1 cellular context compared by ENCODE assay signal in the genomic region with DNA sequence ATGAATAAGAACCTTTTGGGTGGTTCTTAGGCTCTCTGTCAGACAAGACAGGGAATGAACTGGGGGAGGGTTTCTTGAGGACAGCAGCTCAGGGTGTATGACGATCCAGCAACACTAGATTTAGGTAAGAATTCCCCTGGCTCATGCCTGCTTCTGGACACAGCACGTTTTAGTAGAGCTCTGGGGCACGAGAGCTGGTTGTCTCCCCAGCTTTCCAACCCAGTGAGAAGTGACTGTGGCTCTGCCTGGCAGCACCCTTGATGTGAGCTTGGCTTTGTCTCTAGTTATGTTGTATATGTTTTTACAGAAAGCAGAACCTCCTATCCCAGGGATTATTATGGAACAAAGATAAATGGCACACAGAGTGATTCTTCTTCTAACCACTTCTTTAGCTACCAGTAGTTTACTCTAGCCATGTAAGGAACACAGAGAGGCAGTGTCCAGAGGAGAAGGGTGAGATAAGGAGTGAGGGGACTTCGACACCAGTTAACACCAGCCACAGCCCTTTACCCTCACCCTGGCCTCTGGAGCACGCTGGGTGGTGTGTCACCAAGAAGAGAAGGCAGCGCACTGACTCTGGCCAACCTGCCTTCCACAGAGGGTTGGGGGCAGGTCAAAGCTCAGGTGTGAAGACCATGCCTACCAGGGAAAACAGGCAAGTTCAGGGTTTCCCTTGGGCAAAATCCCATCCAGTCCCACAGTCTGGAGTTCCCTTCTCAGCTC.
TF ChIP-seq lines count a peak whose summit lies in the region.

No MANE protein-coding gene starts in this region.

TF ChIP-seq in HepG2, 621 proteins besides CTCF, POLR2A, EP300 and RAD21 (continued from another document and continues in another):
- TF ChIP-seq, protein P1, sequence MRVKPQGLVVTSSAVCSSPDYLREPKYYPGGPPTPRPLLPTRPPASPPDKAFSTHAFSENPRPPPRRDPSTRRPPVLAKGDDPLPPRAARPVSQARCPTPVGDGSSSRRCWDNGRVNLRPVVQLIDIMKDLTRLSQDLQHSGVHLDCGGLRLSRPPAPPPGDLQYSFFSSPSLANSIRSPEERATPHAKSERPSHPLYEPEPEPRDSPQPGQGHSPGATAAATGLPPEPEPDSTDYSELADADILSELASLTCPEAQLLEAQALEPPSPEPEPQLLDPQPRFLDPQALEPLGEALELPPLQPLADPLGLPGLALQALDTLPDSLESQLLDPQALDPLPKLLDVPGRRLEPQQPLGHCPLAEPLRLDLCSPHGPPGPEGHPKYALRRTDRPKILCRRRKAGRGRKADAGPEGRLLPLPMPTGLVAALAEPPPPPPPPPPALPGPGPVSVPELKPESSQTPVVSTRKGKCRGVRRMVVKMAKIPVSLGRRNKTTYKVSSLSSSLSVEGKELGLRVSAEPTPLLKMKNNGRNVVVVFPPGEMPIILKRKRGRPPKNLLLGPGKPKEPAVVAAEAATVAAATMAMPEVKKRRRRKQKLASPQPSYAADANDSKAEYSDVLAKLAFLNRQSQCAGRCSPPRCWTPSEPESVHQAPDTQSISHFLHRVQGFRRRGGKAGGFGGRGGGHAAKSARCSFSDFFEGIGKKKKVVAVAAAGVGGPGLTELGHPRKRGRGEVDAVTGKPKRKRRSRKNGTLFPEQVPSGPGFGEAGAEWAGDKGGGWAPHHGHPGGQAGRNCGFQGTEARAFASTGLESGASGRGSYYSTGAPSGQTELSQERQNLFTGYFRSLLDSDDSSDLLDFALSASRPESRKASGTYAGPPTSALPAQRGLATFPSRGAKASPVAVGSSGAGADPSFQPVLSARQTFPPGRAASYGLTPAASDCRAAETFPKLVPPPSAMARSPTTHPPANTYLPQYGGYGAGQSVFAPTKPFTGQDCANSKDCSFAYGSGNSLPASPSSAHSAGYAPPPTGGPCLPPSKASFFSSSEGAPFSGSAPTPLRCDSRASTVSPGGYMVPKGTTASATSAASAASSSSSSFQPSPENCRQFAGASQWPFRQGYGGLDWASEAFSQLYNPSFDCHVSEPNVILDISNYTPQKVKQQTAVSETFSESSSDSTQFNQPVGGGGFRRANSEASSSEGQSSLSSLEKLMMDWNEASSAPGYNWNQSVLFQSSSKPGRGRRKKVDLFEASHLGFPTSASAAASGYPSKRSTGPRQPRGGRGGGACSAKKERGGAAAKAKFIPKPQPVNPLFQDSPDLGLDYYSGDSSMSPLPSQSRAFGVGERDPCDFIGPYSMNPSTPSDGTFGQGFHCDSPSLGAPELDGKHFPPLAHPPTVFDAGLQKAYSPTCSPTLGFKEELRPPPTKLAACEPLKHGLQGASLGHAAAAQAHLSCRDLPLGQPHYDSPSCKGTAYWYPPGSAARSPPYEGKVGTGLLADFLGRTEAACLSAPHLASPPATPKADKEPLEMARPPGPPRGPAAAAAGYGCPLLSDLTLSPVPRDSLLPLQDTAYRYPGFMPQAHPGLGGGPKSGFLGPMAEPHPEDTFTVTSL (CRISPR knock-in tag; IDR thresholded peaks at IDR 0.05; ENCODE audit: borderline replicate concordance) = no peak
- TF ChIP-seq SRSF4 (IDR thresholded peaks at IDR 0.05; ENCODE audit: low read depth, low read length, poor library complexity, severe bottlenecking) (no peak), SOX13 (IDR thresholded peaks at IDR 0.05) (no peak), SOX13 (CRISPR knock-in tag; conservative IDR thresholded peaks at IDR 0.05 in 1 of 2, IDR thresholded peaks at IDR 0.05 in 1 of 2) (0 out of 4 replicates have a peak, but pooled peaks of 1 of the 2 experiments have one; percentile 21), ZNF205 (CRISPR knock-in tag; IDR thresholded peaks at IDR 0.05) (no peak), ZNF83 (CRISPR knock-in tag; IDR thresholded peaks at IDR 0.05; ENCODE audit: borderline replicate concordance) (no peak), RFX1 (IDR thresholded peaks at IDR 0.05) (no peak), DNMT1 (CRISPR knock-in tag; IDR thresholded peaks at IDR 0.05) (no peak), ZBTB38 (CRISPR knock-in tag; IDR thresholded peaks at IDR 0.05) (peak; percentile 52; the same call in 1 of the 2 replicates), JDP2 (CRISPR knock-in tag; IDR thresholded peaks at IDR 0.05; ENCODE audit: borderline replicate concordance) (no peak), PRPF4 (IDR thresholded peaks at IDR 0.05; ENCODE audit: low read depth, low read length, poor library complexity, severe bottlenecking) (no peak), ZNF652 (CRISPR knock-in tag; IDR thresholded peaks at IDR 0.05; ENCODE audit: borderline replicate concordance, low read depth) (no peak), NAIF1 (CRISPR knock-in tag; IDR thresholded peaks at IDR 0.05; ENCODE audit: borderline replicate concordance) (no peak), KDM5A (IDR thresholded peaks at IDR 0.05; ENCODE audit: borderline replicate concordance, low read length) (no peak), ATM (IDR thresholded peaks at IDR 0.05; ENCODE audit: borderline replicate concordance) (no peak), ZMYM2 (CRISPR knock-in tag; IDR thresholded peaks at IDR 0.05) (no peak), ZNF329 (CRISPR knock-in tag; IDR thresholded peaks at IDR 0.05; ENCODE audit: low read depth) (no peak), ZNF350 (CRISPR knock-in tag; IDR thresholded peaks at IDR 0.05; ENCODE audit: borderline replicate concordance, low read depth) (no peak), HNRNPL (IDR thresholded peaks at IDR 0.05; ENCODE audit: low read depth, low read length) (peak; percentile 74; the same call in 1 of the 2 replicates), ZNF230 (CRISPR knock-in tag; IDR thresholded peaks at IDR 0.05) (no peak), ZNF556 (CRISPR knock-in tag; IDR thresholded peaks at IDR 0.05; ENCODE audit: borderline replicate concordance) (0 out of 2 replicates have a peak, but pooled peaks have one; percentile 43), ZNF713 (CRISPR knock-in tag; IDR thresholded peaks at IDR 0.05) (no peak), ZNF841 (CRISPR knock-in tag; IDR thresholded peaks at IDR 0.05; ENCODE audit: borderline replicate concordance) (no peak), TRIM24 (CRISPR knock-in tag; IDR thresholded peaks at IDR 0.05) (no peak)
- TF ChIP-seq, protein P2, sequence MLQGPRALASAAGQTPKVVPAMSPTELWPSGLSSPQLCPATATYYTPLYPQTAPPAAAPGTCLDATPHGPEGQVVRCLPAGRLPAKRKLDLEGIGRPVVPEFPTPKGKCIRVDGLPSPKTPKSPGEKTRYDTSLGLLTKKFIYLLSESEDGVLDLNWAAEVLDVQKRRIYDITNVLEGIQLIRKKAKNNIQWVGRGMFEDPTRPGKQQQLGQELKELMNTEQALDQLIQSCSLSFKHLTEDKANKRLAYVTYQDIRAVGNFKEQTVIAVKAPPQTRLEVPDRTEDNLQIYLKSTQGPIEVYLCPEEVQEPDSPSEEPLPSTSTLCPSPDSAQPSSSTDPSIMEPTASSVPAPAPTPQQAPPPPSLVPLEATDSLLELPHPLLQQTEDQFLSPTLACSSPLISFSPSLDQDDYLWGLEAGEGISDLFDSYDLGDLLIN (CRISPR knock-in tag; IDR thresholded peaks at IDR 0.05; ENCODE audit: borderline replicate concordance) = no peak
- TF ChIP-seq, protein P3, sequence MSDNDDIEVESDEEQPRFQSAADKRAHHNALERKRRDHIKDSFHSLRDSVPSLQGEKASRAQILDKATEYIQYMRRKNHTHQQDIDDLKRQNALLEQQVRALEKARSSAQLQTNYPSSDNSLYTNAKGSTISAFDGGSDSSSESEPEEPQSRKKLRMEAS (IDR thresholded peaks at IDR 0.05) = peak; percentile 53; the same call in 1 of the 2 replicates
- TF ChIP-seq, protein P4, sequence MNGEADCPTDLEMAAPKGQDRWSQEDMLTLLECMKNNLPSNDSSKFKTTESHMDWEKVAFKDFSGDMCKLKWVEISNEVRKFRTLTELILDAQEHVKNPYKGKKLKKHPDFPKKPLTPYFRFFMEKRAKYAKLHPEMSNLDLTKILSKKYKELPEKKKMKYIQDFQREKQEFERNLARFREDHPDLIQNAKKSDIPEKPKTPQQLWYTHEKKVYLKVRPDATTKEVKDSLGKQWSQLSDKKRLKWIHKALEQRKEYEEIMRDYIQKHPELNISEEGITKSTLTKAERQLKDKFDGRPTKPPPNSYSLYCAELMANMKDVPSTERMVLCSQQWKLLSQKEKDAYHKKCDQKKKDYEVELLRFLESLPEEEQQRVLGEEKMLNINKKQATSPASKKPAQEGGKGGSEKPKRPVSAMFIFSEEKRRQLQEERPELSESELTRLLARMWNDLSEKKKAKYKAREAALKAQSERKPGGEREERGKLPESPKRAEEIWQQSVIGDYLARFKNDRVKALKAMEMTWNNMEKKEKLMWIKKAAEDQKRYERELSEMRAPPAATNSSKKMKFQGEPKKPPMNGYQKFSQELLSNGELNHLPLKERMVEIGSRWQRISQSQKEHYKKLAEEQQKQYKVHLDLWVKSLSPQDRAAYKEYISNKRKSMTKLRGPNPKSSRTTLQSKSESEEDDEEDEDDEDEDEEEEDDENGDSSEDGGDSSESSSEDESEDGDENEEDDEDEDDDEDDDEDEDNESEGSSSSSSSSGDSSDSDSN (CRISPR knock-in tag; IDR thresholded peaks at IDR 0.05) = no peak
- TF ChIP-seq, protein P5, sequence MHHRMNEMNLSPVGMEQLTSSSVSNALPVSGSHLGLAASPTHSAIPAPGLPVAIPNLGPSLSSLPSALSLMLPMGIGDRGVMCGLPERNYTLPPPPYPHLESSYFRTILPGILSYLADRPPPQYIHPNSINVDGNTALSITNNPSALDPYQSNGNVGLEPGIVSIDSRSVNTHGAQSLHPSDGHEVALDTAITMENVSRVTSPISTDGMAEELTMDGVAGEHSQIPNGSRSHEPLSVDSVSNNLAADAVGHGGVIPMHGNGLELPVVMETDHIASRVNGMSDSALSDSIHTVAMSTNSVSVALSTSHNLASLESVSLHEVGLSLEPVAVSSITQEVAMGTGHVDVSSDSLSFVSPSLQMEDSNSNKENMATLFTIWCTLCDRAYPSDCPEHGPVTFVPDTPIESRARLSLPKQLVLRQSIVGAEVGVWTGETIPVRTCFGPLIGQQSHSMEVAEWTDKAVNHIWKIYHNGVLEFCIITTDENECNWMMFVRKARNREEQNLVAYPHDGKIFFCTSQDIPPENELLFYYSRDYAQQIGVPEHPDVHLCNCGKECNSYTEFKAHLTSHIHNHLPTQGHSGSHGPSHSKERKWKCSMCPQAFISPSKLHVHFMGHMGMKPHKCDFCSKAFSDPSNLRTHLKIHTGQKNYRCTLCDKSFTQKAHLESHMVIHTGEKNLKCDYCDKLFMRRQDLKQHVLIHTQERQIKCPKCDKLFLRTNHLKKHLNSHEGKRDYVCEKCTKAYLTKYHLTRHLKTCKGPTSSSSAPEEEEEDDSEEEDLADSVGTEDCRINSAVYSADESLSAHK (CRISPR knock-in tag; IDR thresholded peaks at IDR 0.05; ENCODE audit: borderline replicate concordance) = no peak
- TF ChIP-seq, protein P6, sequence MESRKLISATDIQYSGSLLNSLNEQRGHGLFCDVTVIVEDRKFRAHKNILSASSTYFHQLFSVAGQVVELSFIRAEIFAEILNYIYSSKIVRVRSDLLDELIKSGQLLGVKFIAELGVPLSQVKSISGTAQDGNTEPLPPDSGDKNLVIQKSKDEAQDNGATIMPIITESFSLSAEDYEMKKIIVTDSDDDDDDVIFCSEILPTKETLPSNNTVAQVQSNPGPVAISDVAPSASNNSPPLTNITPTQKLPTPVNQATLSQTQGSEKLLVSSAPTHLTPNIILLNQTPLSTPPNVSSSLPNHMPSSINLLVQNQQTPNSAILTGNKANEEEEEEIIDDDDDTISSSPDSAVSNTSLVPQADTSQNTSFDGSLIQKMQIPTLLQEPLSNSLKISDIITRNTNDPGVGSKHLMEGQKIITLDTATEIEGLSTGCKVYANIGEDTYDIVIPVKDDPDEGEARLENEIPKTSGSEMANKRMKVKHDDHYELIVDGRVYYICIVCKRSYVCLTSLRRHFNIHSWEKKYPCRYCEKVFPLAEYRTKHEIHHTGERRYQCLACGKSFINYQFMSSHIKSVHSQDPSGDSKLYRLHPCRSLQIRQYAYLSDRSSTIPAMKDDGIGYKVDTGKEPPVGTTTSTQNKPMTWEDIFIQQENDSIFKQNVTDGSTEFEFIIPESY (CRISPR knock-in tag; IDR thresholded peaks at IDR 0.05) = peak; percentile 35; the same call in 1 of the 2 replicates
- TF ChIP-seq, protein P7, sequence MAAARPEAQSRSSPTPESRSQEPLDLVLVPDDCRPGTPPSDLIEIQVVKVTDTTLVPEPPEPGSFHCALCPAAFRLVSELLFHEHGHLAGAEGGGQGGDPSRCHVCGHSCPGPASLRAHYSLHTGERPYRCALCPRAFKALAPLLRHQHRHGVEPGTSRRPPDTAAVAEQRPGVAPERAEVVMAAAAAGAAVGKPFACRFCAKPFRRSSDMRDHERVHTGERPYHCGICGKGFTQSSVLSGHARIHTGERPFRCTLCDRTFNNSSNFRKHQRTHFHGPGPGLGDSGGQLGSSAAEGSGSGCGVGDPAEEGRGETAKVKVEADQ (CRISPR knock-in tag; IDR thresholded peaks at IDR 0.05; ENCODE audit: borderline replicate concordance) = 0 out of 2 replicates have a peak, but pooled peaks have one; percentile 24
- TF ChIP-seq, protein P8, sequence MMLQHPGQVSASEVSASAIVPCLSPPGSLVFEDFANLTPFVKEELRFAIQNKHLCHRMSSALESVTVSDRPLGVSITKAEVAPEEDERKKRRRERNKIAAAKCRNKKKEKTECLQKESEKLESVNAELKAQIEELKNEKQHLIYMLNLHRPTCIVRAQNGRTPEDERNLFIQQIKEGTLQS (CRISPR knock-in tag; IDR thresholded peaks at IDR 0.05) = no peak
